Comparison of ENCODE assay signal across 1 cellular context in the genomic region with DNA sequence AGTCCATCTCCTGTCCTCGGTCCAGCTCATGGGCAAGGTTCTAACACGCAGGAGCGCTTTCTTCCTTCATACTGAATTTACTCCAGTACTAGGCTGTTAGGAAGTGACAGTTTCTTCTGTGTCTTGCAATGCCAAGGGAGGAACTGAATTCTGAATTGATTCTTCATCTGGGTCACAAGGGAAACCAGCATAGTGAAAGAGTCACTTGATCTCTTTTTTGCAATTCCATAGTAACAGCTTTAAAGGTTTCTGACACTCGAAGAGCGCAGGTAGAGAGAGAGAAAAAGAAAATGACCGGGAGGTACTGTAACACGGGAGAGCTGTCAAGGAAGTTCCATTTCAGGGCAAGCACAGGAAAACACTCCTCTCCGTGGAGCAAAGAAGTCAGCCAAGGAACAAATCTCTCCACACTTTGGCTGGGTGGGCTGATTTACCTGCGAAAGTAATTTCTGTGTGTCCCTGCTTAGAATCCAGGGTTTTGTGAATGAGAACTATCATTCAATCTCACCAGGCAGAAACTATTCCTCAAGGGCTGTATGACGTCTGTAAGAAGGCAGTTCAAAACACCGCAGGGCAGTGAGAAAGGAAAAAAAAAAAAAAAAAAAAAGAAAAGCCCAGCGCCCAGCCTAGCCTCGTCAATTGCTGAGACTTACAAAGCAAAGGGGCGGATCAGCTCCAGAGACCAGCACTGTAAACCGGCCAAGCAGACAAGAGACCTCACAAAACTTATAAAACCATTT.
A peak's percentile ranks its signal among the peaks of the same experiment; 100 is the strongest.
TF ChIP-seq lines count a peak whose summit lies in the region.

No MANE protein-coding gene starts in this region.

TF ChIP-seq in HEK293, 187 proteins besides CTCF, POLR2A, EP300 and RAD21 (continued from another document and continues in another):
- no peak for TF ChIP-seq ZNF792 (tag by site-specific recombination; IDR thresholded peaks at IDR 0.05)
- no peak for TF ChIP-seq ZNF23 (tag by site-specific recombination; IDR thresholded peaks at IDR 0.05; ENCODE audit: borderline replicate concordance)
- no peak for TF ChIP-seq MZF1 (tag by site-specific recombination; IDR thresholded peaks at IDR 0.05; ENCODE audit: borderline replicate concordance)
- TF ChIP-seq HOXD13 (CRISPR knock-in tag; IDR thresholded peaks at IDR 0.05; ENCODE audit: borderline replicate concordance): no peak
- TF ChIP-seq ZNF138 (tag by site-specific recombination; IDR thresholded peaks at IDR 0.05; ENCODE audit: borderline replicate concordance): no peak
- TF ChIP-seq, protein P1, sequence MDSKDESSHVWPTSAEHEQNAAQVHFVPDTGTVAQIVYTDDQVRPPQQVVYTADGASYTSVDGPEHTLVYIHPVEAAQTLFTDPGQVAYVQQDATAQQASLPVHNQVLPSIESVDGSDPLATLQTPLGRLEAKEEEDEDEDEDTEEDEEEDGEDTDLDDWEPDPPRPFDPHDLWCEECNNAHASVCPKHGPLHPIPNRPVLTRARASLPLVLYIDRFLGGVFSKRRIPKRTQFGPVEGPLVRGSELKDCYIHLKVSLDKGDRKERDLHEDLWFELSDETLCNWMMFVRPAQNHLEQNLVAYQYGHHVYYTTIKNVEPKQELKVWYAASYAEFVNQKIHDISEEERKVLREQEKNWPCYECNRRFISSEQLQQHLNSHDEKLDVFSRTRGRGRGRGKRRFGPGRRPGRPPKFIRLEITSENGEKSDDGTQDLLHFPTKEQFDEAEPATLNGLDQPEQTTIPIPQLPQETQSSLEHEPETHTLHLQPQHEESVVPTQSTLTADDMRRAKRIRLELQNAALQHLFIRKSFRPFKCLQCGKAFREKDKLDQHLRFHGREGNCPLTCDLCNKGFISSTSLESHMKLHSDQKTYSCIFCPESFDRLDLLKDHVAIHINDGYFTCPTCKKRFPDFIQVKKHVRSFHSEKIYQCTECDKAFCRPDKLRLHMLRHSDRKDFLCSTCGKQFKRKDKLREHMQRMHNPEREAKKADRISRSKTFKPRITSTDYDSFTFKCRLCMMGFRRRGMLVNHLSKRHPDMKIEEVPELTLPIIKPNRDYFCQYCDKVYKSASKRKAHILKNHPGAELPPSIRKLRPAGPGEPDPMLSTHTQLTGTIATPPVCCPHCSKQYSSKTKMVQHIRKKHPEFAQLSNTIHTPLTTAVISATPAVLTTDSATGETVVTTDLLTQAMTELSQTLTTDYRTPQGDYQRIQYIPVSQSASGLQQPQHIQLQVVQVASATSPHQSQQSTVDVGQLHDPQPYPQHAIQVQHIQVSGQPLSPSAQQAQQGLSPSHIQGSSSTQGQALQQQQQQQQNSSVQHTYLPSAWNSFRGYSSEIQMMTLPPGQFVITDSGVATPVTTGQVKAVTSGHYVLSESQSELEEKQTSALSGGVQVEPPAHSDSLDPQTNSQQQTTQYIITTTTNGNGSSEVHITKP (tag by site-specific recombination; IDR thresholded peaks at IDR 0.05): peak; percentile 83
- no peak; the same call in 1 of the 2 replicates for TF ChIP-seq SP7 (tag by site-specific recombination; IDR thresholded peaks at IDR 0.05)
- TF ChIP-seq ZIC2 (tag by site-specific recombination; IDR thresholded peaks at IDR 0.05): no peak
- TF ChIP-seq, protein P2, sequence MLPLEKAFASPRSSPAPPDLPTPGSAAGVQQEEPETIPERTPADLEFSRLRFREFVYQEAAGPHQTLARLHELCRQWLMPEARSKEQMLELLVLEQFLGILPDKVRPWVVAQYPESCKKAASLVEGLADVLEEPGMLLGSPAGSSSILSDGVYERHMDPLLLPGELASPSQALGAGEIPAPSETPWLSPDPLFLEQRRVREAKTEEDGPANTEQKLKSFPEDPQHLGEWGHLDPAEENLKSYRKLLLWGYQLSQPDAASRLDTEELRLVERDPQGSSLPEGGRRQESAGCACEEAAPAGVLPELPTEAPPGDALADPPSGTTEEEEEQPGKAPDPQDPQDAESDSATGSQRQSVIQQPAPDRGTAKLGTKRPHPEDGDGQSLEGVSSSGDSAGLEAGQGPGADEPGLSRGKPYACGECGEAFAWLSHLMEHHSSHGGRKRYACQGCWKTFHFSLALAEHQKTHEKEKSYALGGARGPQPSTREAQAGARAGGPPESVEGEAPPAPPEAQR (tag by site-specific recombination; IDR thresholded peaks at IDR 0.05): no peak
- TF ChIP-seq, protein P3, sequence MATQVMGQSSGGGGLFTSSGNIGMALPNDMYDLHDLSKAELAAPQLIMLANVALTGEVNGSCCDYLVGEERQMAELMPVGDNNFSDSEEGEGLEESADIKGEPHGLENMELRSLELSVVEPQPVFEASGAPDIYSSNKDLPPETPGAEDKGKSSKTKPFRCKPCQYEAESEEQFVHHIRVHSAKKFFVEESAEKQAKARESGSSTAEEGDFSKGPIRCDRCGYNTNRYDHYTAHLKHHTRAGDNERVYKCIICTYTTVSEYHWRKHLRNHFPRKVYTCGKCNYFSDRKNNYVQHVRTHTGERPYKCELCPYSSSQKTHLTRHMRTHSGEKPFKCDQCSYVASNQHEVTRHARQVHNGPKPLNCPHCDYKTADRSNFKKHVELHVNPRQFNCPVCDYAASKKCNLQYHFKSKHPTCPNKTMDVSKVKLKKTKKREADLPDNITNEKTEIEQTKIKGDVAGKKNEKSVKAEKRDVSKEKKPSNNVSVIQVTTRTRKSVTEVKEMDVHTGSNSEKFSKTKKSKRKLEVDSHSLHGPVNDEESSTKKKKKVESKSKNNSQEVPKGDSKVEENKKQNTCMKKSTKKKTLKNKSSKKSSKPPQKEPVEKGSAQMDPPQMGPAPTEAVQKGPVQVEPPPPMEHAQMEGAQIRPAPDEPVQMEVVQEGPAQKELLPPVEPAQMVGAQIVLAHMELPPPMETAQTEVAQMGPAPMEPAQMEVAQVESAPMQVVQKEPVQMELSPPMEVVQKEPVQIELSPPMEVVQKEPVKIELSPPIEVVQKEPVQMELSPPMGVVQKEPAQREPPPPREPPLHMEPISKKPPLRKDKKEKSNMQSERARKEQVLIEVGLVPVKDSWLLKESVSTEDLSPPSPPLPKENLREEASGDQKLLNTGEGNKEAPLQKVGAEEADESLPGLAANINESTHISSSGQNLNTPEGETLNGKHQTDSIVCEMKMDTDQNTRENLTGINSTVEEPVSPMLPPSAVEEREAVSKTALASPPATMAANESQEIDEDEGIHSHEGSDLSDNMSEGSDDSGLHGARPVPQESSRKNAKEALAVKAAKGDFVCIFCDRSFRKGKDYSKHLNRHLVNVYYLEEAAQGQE (tag by site-specific recombination; IDR thresholded peaks at IDR 0.05): peak; percentile 35; the same call in 1 of the 2 replicates
- TF ChIP-seq FEZF1 (tag by site-specific recombination; IDR thresholded peaks at IDR 0.05): no peak
- no peak for TF ChIP-seq ZNF311 (tag by site-specific recombination; IDR thresholded peaks at IDR 0.05; ENCODE audit: borderline replicate concordance)
- TF ChIP-seq ZNF529 (tag by site-specific recombination; IDR thresholded peaks at IDR 0.05; ENCODE audit: insufficient replicate concordance): no peak
- TF ChIP-seq, protein P4, sequence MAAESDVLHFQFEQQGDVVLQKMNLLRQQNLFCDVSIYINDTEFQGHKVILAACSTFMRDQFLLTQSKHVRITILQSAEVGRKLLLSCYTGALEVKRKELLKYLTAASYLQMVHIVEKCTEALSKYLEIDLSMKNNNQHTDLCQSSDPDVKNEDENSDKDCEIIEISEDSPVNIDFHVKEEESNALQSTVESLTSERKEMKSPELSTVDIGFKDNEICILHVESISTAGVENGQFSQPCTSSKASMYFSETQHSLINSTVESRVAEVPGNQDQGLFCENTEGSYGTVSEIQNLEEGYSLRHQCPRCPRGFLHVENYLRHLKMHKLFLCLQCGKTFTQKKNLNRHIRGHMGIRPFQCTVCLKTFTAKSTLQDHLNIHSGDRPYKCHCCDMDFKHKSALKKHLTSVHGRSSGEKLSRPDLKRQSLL (tag by site-specific recombination; IDR thresholded peaks at IDR 0.05): no peak
- TF ChIP-seq ZNF175 (tag by site-specific recombination; IDR thresholded peaks at IDR 0.05): no peak
- no peak for TF ChIP-seq SCRT1 (tag by site-specific recombination; IDR thresholded peaks at IDR 0.05; ENCODE audit: borderline replicate concordance)
- TF ChIP-seq, protein P5, sequence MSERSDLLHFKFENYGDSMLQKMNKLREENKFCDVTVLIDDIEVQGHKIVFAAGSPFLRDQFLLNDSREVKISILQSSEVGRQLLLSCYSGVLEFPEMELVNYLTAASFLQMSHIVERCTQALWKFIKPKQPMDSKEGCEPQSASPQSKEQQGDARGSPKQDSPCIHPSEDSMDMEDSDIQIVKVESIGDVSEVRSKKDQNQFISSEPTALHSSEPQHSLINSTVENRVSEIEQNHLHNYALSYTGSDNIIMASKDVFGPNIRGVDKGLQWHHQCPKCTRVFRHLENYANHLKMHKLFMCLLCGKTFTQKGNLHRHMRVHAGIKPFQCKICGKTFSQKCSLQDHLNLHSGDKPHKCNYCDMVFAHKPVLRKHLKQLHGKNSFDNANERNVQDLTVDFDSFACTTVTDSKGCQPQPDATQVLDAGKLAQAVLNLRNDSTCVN (tag by site-specific recombination; optimal IDR thresholded peaks at IDR 0.05): no peak
- peak; percentile 36; the same call in 1 of the 2 replicates for TF ChIP-seq ZNF366 (tag by site-specific recombination; conservative IDR thresholded peaks at IDR 0.05)
- TF ChIP-seq ZFP3 (tag by site-specific recombination; IDR thresholded peaks at IDR 0.05; ENCODE audit: low read depth): no peak
- TF ChIP-seq ZNF707 (tag by site-specific recombination; IDR thresholded peaks at IDR 0.05): no peak
- TF ChIP-seq ZNF791 (tag by site-specific recombination; IDR thresholded peaks at IDR 0.05): no peak
- TF ChIP-seq MYNN (tag by site-specific recombination; IDR thresholded peaks at IDR 0.05; ENCODE audit: borderline replicate concordance): no peak
- TF ChIP-seq ZNF341 (tag by site-specific recombination; IDR thresholded peaks at IDR 0.05; ENCODE audit: low read depth): peak; percentile 33
- no peak for TF ChIP-seq GLI4 (tag by site-specific recombination; IDR thresholded peaks at IDR 0.05)
- TF ChIP-seq REPIN1 (tag by site-specific recombination; IDR thresholded peaks at IDR 0.05; ENCODE audit: low read depth): no peak
- TF ChIP-seq, protein P6, sequence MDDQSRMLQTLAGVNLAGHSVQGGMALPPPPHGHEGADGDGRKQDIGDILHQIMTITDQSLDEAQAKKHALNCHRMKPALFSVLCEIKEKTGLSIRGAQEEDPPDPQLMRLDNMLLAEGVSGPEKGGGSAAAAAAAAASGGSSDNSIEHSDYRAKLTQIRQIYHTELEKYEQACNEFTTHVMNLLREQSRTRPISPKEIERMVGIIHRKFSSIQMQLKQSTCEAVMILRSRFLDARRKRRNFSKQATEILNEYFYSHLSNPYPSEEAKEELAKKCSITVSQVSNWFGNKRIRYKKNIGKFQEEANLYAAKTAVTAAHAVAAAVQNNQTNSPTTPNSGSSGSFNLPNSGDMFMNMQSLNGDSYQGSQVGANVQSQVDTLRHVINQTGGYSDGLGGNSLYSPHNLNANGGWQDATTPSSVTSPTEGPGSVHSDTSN (CRISPR knock-in tag; IDR thresholded peaks at IDR 0.05): no peak
- TF ChIP-seq ZNF555 (tag by site-specific recombination; conservative IDR thresholded peaks at IDR 0.05): no peak
- no peak for TF ChIP-seq ZNF549 (tag by site-specific recombination; IDR thresholded peaks at IDR 0.05)
- no peak for TF ChIP-seq ZNF747 (tag by site-specific recombination; IDR thresholded peaks at IDR 0.05)
- TF ChIP-seq ZNF211 (tag by site-specific recombination; IDR thresholded peaks at IDR 0.05; ENCODE audit: low read depth): no peak
- no peak for TF ChIP-seq ZNF292 (tag by site-specific recombination; IDR thresholded peaks at IDR 0.05; ENCODE audit: borderline replicate concordance, low read depth)
- TF ChIP-seq ZFP41 (tag by site-specific recombination; IDR thresholded peaks at IDR 0.05; ENCODE audit: borderline replicate concordance): no peak
- no peak for TF ChIP-seq ZNF404 (tag by site-specific recombination; IDR thresholded peaks at IDR 0.05)
- no peak for TF ChIP-seq ZNF354C (tag by site-specific recombination; IDR thresholded peaks at IDR 0.05; ENCODE audit: borderline replicate concordance, low read depth)
- TF ChIP-seq, protein P7, sequence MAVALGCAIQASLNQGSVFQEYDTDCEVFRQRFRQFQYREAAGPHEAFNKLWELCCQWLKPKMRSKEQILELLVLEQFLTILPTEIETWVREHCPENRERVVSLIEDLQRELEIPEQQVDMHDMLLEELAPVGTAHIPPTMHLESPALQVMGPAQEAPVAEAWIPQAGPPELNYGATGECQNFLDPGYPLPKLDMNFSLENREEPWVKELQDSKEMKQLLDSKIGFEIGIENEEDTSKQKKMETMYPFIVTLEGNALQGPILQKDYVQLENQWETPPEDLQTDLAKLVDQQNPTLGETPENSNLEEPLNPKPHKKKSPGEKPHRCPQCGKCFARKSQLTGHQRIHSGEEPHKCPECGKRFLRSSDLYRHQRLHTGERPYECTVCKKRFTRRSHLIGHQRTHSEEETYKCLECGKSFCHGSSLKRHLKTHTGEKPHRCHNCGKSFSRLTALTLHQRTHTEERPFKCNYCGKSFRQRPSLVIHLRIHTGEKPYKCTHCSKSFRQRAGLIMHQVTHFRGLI (tag by site-specific recombination; IDR thresholded peaks at IDR 0.05): peak; percentile 73; the same call in 1 of the 2 replicates
- TF ChIP-seq ZNF184 (tag by site-specific recombination; IDR thresholded peaks at IDR 0.05): no peak
- TF ChIP-seq, protein P8, sequence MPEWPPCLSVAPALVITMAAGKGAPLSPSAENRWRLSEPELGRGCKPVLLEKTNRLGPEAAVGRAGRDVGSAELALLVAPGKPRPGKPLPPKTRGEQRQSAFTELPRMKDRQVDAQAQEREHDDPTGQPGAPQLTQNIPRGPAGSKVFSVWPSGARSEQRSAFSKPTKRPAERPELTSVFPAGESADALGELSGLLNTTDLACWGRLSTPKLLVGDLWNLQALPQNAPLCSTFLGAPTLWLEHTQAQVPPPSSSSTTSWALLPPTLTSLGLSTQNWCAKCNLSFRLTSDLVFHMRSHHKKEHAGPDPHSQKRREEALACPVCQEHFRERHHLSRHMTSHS (tag by site-specific recombination; IDR thresholded peaks at IDR 0.05): no peak
- TF ChIP-seq ZBTB17 (tag by site-specific recombination; IDR thresholded peaks at IDR 0.05): peak; percentile 72; the same call in 1 of the 2 replicates
- TF ChIP-seq ZNF155 (tag by site-specific recombination; IDR thresholded peaks at IDR 0.05): no peak
- no peak for TF ChIP-seq KLF10 (tag by site-specific recombination; IDR thresholded peaks at IDR 0.05)
- TF ChIP-seq ZNF37A (tag by site-specific recombination; IDR thresholded peaks at IDR 0.05): no peak
- TF ChIP-seq ZNF701 (tag by site-specific recombination; IDR thresholded peaks at IDR 0.05): no peak
- TF ChIP-seq ZNF423 (tag by site-specific recombination; IDR thresholded peaks at IDR 0.05): no peak
- TF ChIP-seq ZNF561 (tag by site-specific recombination; IDR thresholded peaks at IDR 0.05; ENCODE audit: borderline replicate concordance): no peak
